13 cellular contexts compared by ENCODE assay signal in the genomic region with DNA sequence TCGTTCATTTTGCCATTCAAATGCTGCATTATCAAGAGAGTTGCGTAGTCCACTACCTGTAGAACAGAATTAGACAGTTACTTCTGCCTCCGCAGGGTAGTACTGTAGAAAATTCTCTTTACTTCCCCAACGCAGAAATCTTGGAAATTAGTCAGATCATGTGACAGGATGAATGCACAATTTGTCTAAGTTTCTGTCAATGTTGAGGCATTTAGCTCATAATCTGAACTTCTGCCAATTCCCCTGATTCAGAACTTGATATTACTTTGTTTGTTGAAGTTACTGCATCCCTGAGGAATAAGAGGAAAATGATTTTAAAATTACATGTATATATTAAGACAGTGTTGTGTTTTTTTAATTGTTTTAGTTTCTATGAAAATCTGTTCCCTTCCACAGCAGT.
A peak's percentile ranks its signal among the peaks of the same experiment; 100 is the strongest.
DNase-seq lines count a peak whose midpoint lies in the region; ATAC-seq and TF ChIP-seq lines count a peak whose summit lies in the region.
"Had no signal": no experiment of that assay in that cellular context is flagged by ENCODE, and none has a peak within 500 bp of the region (broad histone marks: within the 10 kb centered on the region; RNA-seq: fewer than 3 reads in every experiment).

No MANE protein-coding gene starts in this region.

- no peaks in the 10 kb centered on the region for H3K9me3 ChIP-seq in ascending aorta
- H3K9me3 ChIP-seq: stomach had no signal

- ATAC-seq in GM19463 (IDR thresholded peaks at IDR 0.05; ENCODE audit: unreplicated experiment) (no peak), GM19035 (IDR thresholded peaks at IDR 0.05; ENCODE audit: unreplicated experiment) (no peak), GM18858 (IDR thresholded peaks at IDR 0.05; ENCODE audit: unreplicated experiment) (no peak)

- no peaks in the 10 kb centered on the region for H3K27me3 ChIP-seq in ascending aorta
- H3K27me3 ChIP-seq: stomach had no signal

- H3K4me3 ChIP-seq in ascending aorta (peak overlapping the region in 1 of 2 donors; percentile 2), retinal pigment epithelial cell (ENCODE audit: low read length) (no peak overlapping the region)
- H3K4me3 ChIP-seq: stomach had no signal

- DNase-seq in HT1080 (ENCODE audit: low read depth) (peak; percentile 57), ascending aorta (ENCODE audit: low spot score in 2 of 2) (no peak), foreskin melanocyte (peak; percentile 80), retinal pigment epithelial cell (ENCODE audit: low read depth) (peak; percentile 65), NCI-H774 (lab: John Stamatoyannopoulos, UW) (no peak)
- DNase-seq: activated CD8-positive, alpha-beta memory T cell treated with anti-CD3 and anti-CD28 coated beads for 24 hours; DMS 273 treated with DMSO at 0.1 percent for 48 hours; glutamatergic neuron; NCI-H510A treated with DMSO at 0.1 percent for 48 hours; stomach had no signal

- TF ChIP-seq CTCF in ascending aorta (IDR thresholded peaks at IDR 0.05) (no peak), retinal pigment epithelial cell (conservative IDR thresholded peaks at IDR 0.05; ENCODE audit: low read depth, low read length) (no peak)

- H3K4me1 ChIP-seq in ascending aorta, result peaks cover 4 to 19% of the 10 kb centered on the region in 2 donors

- H3K27ac ChIP-seq in ascending aorta, result peak overlapping the region; percentile 72 to 80
- H3K27ac ChIP-seq: stomach had no signal

- H3K36me3 ChIP-seq in ascending aorta, result no peaks in the 10 kb centered on the region

- intact Hi-C loops in ascending aorta (cut with DNase I), result loop anchor here (5.0 kb wide), 2 partner anchors 84 to 656 kb away; partner anchors contain the start of gene TTC27

Comparison
In these comparisons a context has a peak if more than half of its experiments do, and no peak if none do; other contexts are left out.
1. DNase-seq: peak in HT1080 (single experiment), foreskin melanocyte (single experiment) and retinal pigment epithelial cell (single experiment); none in ascending aorta (0 of 2) and NCI-H774 (single experiment).